In the genomic region with DNA sequence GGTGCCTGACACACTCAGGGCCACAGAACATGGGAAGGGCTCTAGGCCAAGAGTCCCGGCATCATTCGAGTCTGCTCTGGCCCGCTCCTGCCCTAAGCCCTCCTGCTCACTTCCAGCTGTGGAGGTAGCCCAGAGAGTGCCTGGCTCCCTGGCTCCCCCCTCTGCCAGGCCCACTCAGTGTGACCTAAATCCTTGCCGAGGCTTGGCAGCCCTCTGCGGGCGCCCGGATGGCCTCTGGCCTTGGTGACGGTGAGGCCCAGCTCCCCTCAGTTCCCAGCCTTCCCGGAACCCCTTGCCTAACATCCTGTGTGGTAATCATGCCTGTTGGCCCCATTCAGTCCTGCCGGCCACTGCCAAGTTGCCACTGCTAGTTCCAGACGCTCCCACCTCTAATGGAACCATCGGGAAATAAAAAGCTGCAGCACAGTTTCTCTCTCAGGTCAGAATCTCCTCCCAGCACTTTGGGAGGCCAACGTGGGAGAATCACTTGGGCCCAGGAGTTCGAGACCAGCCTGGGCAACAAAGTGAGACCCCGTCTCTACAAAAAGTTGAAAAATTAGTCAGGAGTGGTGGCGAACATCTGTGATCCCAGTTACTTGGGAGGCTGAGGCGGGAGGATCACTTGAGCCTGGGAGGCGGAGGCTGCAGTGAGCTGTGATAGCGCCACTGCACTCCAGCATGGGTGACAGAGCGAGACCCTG, we compare ENCODE assay signal across 1 cellular context.
TF ChIP-seq lines count a peak whose summit lies in the region.

No MANE protein-coding gene starts in this region.

TF ChIP-seq in HepG2, 621 proteins besides CTCF, POLR2A, EP300 and RAD21 (continues in another document):
- no peak for TF ChIP-seq ATM (IDR thresholded peaks at IDR 0.05; ENCODE audit: borderline replicate concordance)
- TF ChIP-seq CBX2 (IDR thresholded peaks at IDR 0.05; ENCODE audit: low read depth, low read length), result no peak
- TF ChIP-seq CBX2 (CRISPR knock-in tag; IDR thresholded peaks at IDR 0.05; ENCODE audit: low read depth), result no peak
- TF ChIP-seq, protein P1, sequence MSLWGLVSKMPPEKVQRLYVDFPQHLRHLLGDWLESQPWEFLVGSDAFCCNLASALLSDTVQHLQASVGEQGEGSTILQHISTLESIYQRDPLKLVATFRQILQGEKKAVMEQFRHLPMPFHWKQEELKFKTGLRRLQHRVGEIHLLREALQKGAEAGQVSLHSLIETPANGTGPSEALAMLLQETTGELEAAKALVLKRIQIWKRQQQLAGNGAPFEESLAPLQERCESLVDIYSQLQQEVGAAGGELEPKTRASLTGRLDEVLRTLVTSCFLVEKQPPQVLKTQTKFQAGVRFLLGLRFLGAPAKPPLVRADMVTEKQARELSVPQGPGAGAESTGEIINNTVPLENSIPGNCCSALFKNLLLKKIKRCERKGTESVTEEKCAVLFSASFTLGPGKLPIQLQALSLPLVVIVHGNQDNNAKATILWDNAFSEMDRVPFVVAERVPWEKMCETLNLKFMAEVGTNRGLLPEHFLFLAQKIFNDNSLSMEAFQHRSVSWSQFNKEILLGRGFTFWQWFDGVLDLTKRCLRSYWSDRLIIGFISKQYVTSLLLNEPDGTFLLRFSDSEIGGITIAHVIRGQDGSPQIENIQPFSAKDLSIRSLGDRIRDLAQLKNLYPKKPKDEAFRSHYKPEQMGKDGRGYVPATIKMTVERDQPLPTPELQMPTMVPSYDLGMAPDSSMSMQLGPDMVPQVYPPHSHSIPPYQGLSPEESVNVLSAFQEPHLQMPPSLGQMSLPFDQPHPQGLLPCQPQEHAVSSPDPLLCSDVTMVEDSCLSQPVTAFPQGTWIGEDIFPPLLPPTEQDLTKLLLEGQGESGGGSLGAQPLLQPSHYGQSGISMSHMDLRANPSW (CRISPR knock-in tag; IDR thresholded peaks at IDR 0.05; ENCODE audit: borderline replicate concordance), result no peak
- peak; percentile 89 for TF ChIP-seq GABPB1 (CRISPR knock-in tag; IDR thresholded peaks at IDR 0.05)
- peak; percentile 59; the same call in 1 of the 2 replicates for TF ChIP-seq ZSCAN31 (CRISPR knock-in tag; IDR thresholded peaks at IDR 0.05; ENCODE audit: low read depth)
- peak; percentile 84 for TF ChIP-seq FOXA3 (CRISPR knock-in tag; IDR thresholded peaks at IDR 0.05)
- peak; percentile 32; the same call in 1 of the 2 replicates for TF ChIP-seq ZFP36L1 (CRISPR knock-in tag; IDR thresholded peaks at IDR 0.05)
- TF ChIP-seq BRD4 (CRISPR knock-in tag; IDR thresholded peaks at IDR 0.05), result peak; percentile 81; the same call in 1 of the 2 replicates
- TF ChIP-seq ZSCAN22 (CRISPR knock-in tag; IDR thresholded peaks at IDR 0.05), result no peak
- TF ChIP-seq RARA (CRISPR knock-in tag; IDR thresholded peaks at IDR 0.05), result peak; percentile 92
- no peak for TF ChIP-seq PBX2 (CRISPR knock-in tag; IDR thresholded peaks at IDR 0.05)
- TF ChIP-seq TARDBP (CRISPR knock-in tag; IDR thresholded peaks at IDR 0.05), result peak; percentile 52; the same call in 1 of the 2 replicates
- peak; percentile 79; the same call in 1 of the 2 replicates for TF ChIP-seq ZNF609 (CRISPR knock-in tag; IDR thresholded peaks at IDR 0.05; ENCODE audit: borderline replicate concordance)
- no peak for TF ChIP-seq DR1 (CRISPR knock-in tag; IDR thresholded peaks at IDR 0.05)
- TF ChIP-seq ZNF260 (CRISPR knock-in tag; IDR thresholded peaks at IDR 0.05; ENCODE audit: borderline replicate concordance, low read depth), result no peak
- peak; percentile 95 for TF ChIP-seq ZNF605 (CRISPR knock-in tag; IDR thresholded peaks at IDR 0.05)
- TF ChIP-seq ZNF782 (CRISPR knock-in tag; IDR thresholded peaks at IDR 0.05; ENCODE audit: borderline replicate concordance), result peak; percentile 63; the same call in 1 of the 2 replicates
- no peak for TF ChIP-seq HMGA1 (CRISPR knock-in tag; conservative IDR thresholded peaks at IDR 0.05)
- peak; percentile 95; the same call in 1 of the 2 replicates for TF ChIP-seq AHR (CRISPR knock-in tag; IDR thresholded peaks at IDR 0.05)
- TF ChIP-seq ZNF296 (CRISPR knock-in tag; conservative IDR thresholded peaks at IDR 0.05), result no peak
- no peak for TF ChIP-seq CERS6 (CRISPR knock-in tag; IDR thresholded peaks at IDR 0.05)
- no peak; the same call in 1 of the 2 replicates for TF ChIP-seq NFKB2 (CRISPR knock-in tag; IDR thresholded peaks at IDR 0.05; ENCODE audit: borderline replicate concordance)
- TF ChIP-seq TGIF2 (CRISPR knock-in tag; IDR thresholded peaks at IDR 0.05), result peak; percentile 75; the same call in 1 of the 2 replicates
- TF ChIP-seq AKAP8 (CRISPR knock-in tag; IDR thresholded peaks at IDR 0.05), result no peak
- TF ChIP-seq, protein P2, sequence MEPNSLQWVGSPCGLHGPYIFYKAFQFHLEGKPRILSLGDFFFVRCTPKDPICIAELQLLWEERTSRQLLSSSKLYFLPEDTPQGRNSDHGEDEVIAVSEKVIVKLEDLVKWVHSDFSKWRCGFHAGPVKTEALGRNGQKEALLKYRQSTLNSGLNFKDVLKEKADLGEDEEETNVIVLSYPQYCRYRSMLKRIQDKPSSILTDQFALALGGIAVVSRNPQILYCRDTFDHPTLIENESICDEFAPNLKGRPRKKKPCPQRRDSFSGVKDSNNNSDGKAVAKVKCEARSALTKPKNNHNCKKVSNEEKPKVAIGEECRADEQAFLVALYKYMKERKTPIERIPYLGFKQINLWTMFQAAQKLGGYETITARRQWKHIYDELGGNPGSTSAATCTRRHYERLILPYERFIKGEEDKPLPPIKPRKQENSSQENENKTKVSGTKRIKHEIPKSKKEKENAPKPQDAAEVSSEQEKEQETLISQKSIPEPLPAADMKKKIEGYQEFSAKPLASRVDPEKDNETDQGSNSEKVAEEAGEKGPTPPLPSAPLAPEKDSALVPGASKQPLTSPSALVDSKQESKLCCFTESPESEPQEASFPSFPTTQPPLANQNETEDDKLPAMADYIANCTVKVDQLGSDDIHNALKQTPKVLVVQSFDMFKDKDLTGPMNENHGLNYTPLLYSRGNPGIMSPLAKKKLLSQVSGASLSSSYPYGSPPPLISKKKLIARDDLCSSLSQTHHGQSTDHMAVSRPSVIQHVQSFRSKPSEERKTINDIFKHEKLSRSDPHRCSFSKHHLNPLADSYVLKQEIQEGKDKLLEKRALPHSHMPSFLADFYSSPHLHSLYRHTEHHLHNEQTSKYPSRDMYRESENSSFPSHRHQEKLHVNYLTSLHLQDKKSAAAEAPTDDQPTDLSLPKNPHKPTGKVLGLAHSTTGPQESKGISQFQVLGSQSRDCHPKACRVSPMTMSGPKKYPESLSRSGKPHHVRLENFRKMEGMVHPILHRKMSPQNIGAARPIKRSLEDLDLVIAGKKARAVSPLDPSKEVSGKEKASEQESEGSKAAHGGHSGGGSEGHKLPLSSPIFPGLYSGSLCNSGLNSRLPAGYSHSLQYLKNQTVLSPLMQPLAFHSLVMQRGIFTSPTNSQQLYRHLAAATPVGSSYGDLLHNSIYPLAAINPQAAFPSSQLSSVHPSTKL (CRISPR knock-in tag; IDR thresholded peaks at IDR 0.05), result peak; percentile 93
- no peak for TF ChIP-seq ZNF83 (CRISPR knock-in tag; IDR thresholded peaks at IDR 0.05; ENCODE audit: borderline replicate concordance)
- TF ChIP-seq DBP (CRISPR knock-in tag; IDR thresholded peaks at IDR 0.05; ENCODE audit: not compliant biosample characterization), result no peak
- TF ChIP-seq MBNL3 (CRISPR knock-in tag; conservative IDR thresholded peaks at IDR 0.05), result no peak
- TF ChIP-seq PBX3 (CRISPR knock-in tag; IDR thresholded peaks at IDR 0.05; ENCODE audit: borderline replicate concordance), result no peak
- 0 out of 2 replicates have a peak, but pooled peaks have one; percentile 67 for TF ChIP-seq ZSCAN29 (CRISPR knock-in tag; conservative IDR thresholded peaks at IDR 0.05)
- TF ChIP-seq, protein P3, sequence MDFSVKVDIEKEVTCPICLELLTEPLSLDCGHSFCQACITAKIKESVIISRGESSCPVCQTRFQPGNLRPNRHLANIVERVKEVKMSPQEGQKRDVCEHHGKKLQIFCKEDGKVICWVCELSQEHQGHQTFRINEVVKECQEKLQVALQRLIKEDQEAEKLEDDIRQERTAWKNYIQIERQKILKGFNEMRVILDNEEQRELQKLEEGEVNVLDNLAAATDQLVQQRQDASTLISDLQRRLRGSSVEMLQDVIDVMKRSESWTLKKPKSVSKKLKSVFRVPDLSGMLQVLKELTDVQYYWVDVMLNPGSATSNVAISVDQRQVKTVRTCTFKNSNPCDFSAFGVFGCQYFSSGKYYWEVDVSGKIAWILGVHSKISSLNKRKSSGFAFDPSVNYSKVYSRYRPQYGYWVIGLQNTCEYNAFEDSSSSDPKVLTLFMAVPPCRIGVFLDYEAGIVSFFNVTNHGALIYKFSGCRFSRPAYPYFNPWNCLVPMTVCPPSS (IDR thresholded peaks at IDR 0.05), result no peak
- peak; percentile 57; the same call in 1 of the 2 replicates for TF ChIP-seq ZNF3 (CRISPR knock-in tag; IDR thresholded peaks at IDR 0.05)
- peak; percentile 78; the same call in 1 of the 2 replicates for TF ChIP-seq ZFP36L2 (CRISPR knock-in tag; IDR thresholded peaks at IDR 0.05)
- no peak for TF ChIP-seq ZNF883 (CRISPR knock-in tag; IDR thresholded peaks at IDR 0.05; ENCODE audit: not compliant biosample characterization)
- TF ChIP-seq ZNF501 (CRISPR knock-in tag; IDR thresholded peaks at IDR 0.05), result peak; percentile 72; the same call in 1 of the 2 replicates
- TF ChIP-seq EHMT2 (IDR thresholded peaks at IDR 0.05; ENCODE audit: borderline replicate concordance, low read depth, low read length), result no peak
- no peak for TF ChIP-seq SAFB2 (CRISPR knock-in tag; IDR thresholded peaks at IDR 0.05; ENCODE audit: borderline replicate concordance, low read depth)
- peak; percentile 79; the same call in 1 of the 2 replicates for TF ChIP-seq ZSCAN9 (CRISPR knock-in tag; IDR thresholded peaks at IDR 0.05; ENCODE audit: borderline replicate concordance)
- TF ChIP-seq GTF2F1 (IDR thresholded peaks at IDR 0.05; ENCODE audit: low read length), result no peak
